Comparison of ENCODE assay signal across 28 cellular contexts in the genomic region with DNA sequence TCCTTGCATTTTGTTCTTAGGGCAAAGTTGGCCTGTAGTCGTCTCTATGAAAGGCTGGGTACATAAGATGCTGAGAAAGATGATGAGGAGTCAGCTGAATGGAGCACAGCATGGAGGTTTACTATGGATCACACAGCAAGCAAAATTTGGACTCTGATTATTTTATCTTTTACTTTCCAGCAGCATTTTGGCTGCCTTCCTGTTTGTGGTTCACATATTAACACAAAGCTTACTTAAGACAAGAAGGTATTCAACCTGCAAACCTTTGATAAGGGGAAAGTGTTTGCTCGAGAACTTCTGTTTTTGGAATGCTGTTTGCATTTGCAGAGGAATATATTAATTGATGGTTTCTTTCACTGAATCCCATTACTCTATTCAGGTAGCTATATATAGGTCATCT.
"Had no signal": no experiment of that assay in that cellular context is flagged by ENCODE, and none has a peak within 500 bp of the region (broad histone marks: within the 10 kb centered on the region; RNA-seq: fewer than 3 reads in every experiment).

No MANE protein-coding gene starts in this region.

- H3K4me1 Mint-ChIP-seq: activated CD4-positive, alpha-beta T cell treated with anti-CD3 and anti-CD28 coated beads, Interleukin-2, amount 10 ng/mL, durations not matched to agents 24 days and 14 days; activated naive CD8-positive, alpha-beta T cell treated with anti-CD3 and anti-CD28 coated beads, Interleukin-2, amount 50 U/mL, for 24 hours; T-cell; WTC11 had no signal

- H3K36me3 Mint-ChIP-seq: activated naive CD4-positive, alpha-beta T cell treated with anti-CD3 and anti-CD28 coated beads, Interleukin-2, amount 50 U/mL, for 72 hours; T-cell; WTC11 had no signal

- H3K27ac Mint-ChIP-seq: activated CD4-positive, alpha-beta T cell treated with anti-CD3 and anti-CD28 coated beads, Interleukin-2, amount 10 ng/mL, durations not matched to agents 24 days and 14 days; activated naive CD4-positive, alpha-beta T cell treated with anti-CD3 and anti-CD28 coated beads, Interleukin-2, amount 50 U/mL, for 72 hours; activated naive CD8-positive, alpha-beta T cell treated with anti-CD3 and anti-CD28 coated beads, Interleukin-2, amount 50 U/mL, for 24 hours; T-cell; WTC11 had no signal

- DNase-seq: activated CD4-positive, alpha-beta T cell treated with anti-CD3 and anti-CD28 coated beads for 1 hour; activated CD4-positive, alpha-beta T cell treated with anti-CD3 and anti-CD28 coated beads, Interleukin-2, amount 10 ng/mL, durations not matched to agents 24 days and 14 days; activated CD4-positive, alpha-beta T cell treated with anti-CD3 and anti-CD28 coated beads, Interleukin-2, amount 50 U/mL, for 48 hours; activated CD8-positive, alpha-beta memory T cell treated with anti-CD3 and anti-CD28 coated beads for 24 hours; activated effector memory CD4-positive, alpha-beta T cell treated with anti-CD3 and anti-CD28 coated beads, Interleukin-2, amount 50 U/mL, for 16 hours; activated naive CD4-positive, alpha-beta T cell treated with Interleukin-2 at 50 U/mL for 16 hours; activated naive CD8-positive, alpha-beta T cell treated with anti-CD3 and anti-CD28 coated beads, Interleukin-2, amount 50 U/mL, for 24 hours; activated T-cell treated with anti-CD3 and anti-CD28 coated beads, Interleukin-2, amount 50 U/mL, for 4 hours; amygdala; IMR-90; KG1; MV-4-11; NCI-H1092 treated with DMSO at 0.1 percent for 48 hours; NCI-H1417 treated with DMSO at 0.1 percent for 48 hours; NCI-H1694; NCI-H2029; NCI-H2107; NCI-H2171 treated with DMSO at 0.1 percent for 48 hours; NCI-H226; NCI-H526 treated with DMSO at 0.1 percent for 48 hours; NCI-H82; SHP77; T-cell; T-helper 2 cell; T1000 had no signal

- H3K9me3 Mint-ChIP-seq: activated CD4-positive, alpha-beta T cell treated with anti-CD3 and anti-CD28 coated beads, Interleukin-2, amount 10 ng/mL, durations not matched to agents 24 days and 14 days; activated naive CD4-positive, alpha-beta T cell treated with anti-CD3 and anti-CD28 coated beads, Interleukin-2, amount 50 U/mL, for 72 hours; activated naive CD8-positive, alpha-beta T cell treated with anti-CD3 and anti-CD28 coated beads, Interleukin-2, amount 50 U/mL, for 24 hours; activated T-cell treated with anti-CD3 and anti-CD28 coated beads, Interleukin-2, amount 50 U/mL, for 4 hours; T-cell had no signal

- ATAC-seq: activated naive CD4-positive, alpha-beta T cell treated with anti-CD3 and anti-CD28 coated beads, Interleukin-2, amount 50 U/mL, for 72 hours; activated naive CD8-positive, alpha-beta T cell treated with anti-CD3 and anti-CD28 coated beads, Interleukin-2, amount 50 U/mL, for 24 hours; activated T-cell treated with anti-CD3 and anti-CD28 coated beads, Interleukin-2, amount 50 U/mL, for 4 hours; Panc1; T-cell; WTC11 had no signal

- H3K4me3 Mint-ChIP-seq: activated CD4-positive, alpha-beta T cell treated with anti-CD3 and anti-CD28 coated beads, Interleukin-2, amount 10 ng/mL, durations not matched to agents 24 days and 14 days; activated naive CD8-positive, alpha-beta T cell treated with anti-CD3 and anti-CD28 coated beads, Interleukin-2, amount 50 U/mL, for 24 hours; activated T-cell treated with anti-CD3 and anti-CD28 coated beads, Interleukin-2, amount 50 U/mL, for 4 hours; T-cell; WTC11 had no signal
